In the genomic region with DNA sequence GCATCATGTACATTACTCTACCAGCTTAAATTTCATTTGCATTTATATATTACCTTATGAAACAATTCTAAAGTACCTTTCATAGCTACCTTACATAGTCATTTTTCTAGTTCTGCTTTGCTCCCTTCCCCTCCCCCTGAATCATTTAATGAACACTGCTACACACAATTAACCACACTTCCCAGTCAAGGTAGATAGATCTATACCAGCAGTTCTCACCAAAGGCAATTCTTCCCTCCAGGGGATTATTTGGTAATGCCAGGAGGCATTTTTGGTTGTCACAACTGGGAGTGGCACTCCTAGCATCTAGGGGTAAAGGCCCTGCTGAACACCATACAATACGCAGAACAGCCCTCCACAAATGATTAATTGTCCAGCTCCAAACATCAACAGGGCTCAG, we compare ENCODE assay signal across 12 cellular contexts. TPM values are rescaled to one million over a fixed set of nuclear protein-coding genes. Genes with fewer than 3 reads are reported as not detected.
DNase-seq lines count a peak whose midpoint lies in the region; ATAC-seq, FAIRE-seq and TF ChIP-seq lines count a peak whose summit lies in the region.
"Had no signal": no experiment of that assay in that cellular context is flagged by ENCODE, and none has a peak within 500 bp of the region (broad histone marks: within the 10 kb centered on the region; RNA-seq: fewer than 3 reads in every experiment).

No MANE protein-coding gene starts in this region.

- H3K36me3 ChIP-seq in Loucy (ENCODE audit: insufficient read depth, low read length) (peaks cover 11% of the 10 kb centered on the region; the same call in 1 of the 2 replicates), GM12878 (ENCODE audit: control insufficient read depth in 2 of 2, insufficient read depth in 2 of 2, low read length in 1 of 2) (peaks cover 4 to 8% of the 10 kb centered on the region in 2 experiments; a peak in 3 of 4 replicates), left lung (peaks cover 0 to 22% of the 10 kb centered on the region in 2 donors)

- H4K20me1 ChIP-seq in Loucy (ENCODE audit: insufficient read depth, low read length, poor library complexity, severe bottlenecking) (peaks cover 42% of the 10 kb centered on the region), GM12878 (ENCODE audit: control insufficient read depth, insufficient read depth) (no peaks in the 10 kb centered on the region)

- H3K9me3 Mint-ChIP-seq in activated CD4-positive, alpha-beta T cell treated with anti-CD3 and anti-CD28 coated beads, Interleukin-2, amount 10 ng/mL, durations not matched to agents 7 days and 5 days: no peaks in the 10 kb centered on the region
- no peaks in the 10 kb centered on the region for H3K9me3 Mint-ChIP-seq in neural crest cell
- H3K9me3 Mint-ChIP-seq: H9 had no signal

- H3K4me1 ChIP-seq in Loucy (ENCODE audit: insufficient read depth, low read length, poor library complexity, severe bottlenecking) (peaks cover 49% of the 10 kb centered on the region), GM12878 (ENCODE audit: control insufficient read depth, insufficient read depth, low read length) (peaks cover 13% of the 10 kb centered on the region), left lung (peaks cover 5 to 72% of the 10 kb centered on the region in 2 donors)
- H3K4me1 ChIP-seq: parathyroid adenoma had no signal

- DNase-seq in activated CD4-positive, alpha-beta T cell treated with anti-CD3 and anti-CD28 coated beads, Interleukin-2, amount 10 ng/mL, durations not matched to agents 7 days and 5 days: no peak
- DNase-seq in activated CD4-positive, alpha-beta T cell treated with anti-CD3 and anti-CD28 coated beads, Interleukin-2, amount 50 U/mL, for 48 hours: no peak
- DNase-seq in GM12878 (ENCODE audit: low read depth, low spot score) (no peak), neural crest cell (ENCODE audit: low read depth, low spot score) (no peak), NCI-H446 treated with DMSO at 0.1 percent for 48 hours (lab: John Stamatoyannopoulos, UW) (no peak), left lung (no peak)
- DNase-seq: caudate nucleus, H9 had no signal

- peak; percentile 2 for ATAC-seq in GM12878
- no peak for ATAC-seq in left lung
- no peak for ATAC-seq in GM21528 (IDR thresholded peaks at IDR 0.05; ENCODE audit: low FRiP score, unreplicated experiment)

- POLR2A ChIA-PET in activated CD4-positive, alpha-beta T cell treated with anti-CD3 and anti-CD28 coated beads, Interleukin-2, amount 10 ng/mL, durations not matched to agents 7 days and 5 days (lab: Charles Lee): interaction anchor here (0.6 kb wide), 1 partner anchor 23 kb away, joined by 3 read pairs; no protein-coding TSS in a partner anchor
- POLR2A ChIA-PET in GM12878 (lab: Charles Lee): interaction anchor here (0.6 to 3.8 kb wide), 6 partner anchors 8 to 1714 kb away, joined by 3 to 38 read pairs (median 5); no protein-coding TSS in a partner anchor

- SMC1A ChIA-PET in GM12878 (lab: Charles Lee; ENCODE audit: uncharacterized antibody, unreplicated experiment): interaction anchor here (0.8 to 2.3 kb wide), 9 partner anchors 28 to 1839 kb away, joined by 3 to 11 read pairs (median 4); a partner anchor contains a TSS

- H3K79me2 ChIP-seq in Loucy (ENCODE audit: insufficient read depth, low read length) (peaks cover 88% of the 10 kb centered on the region), GM12878 (ENCODE audit: control insufficient read depth, insufficient read depth, low read length) (peaks cover 95% of the 10 kb centered on the region)
- H3K79me2 ChIP-seq: parathyroid adenoma had no signal

- no peaks in the 10 kb centered on the region for H3K27me3 ChIP-seq in Loucy (ENCODE audit: insufficient read depth, low read length, poor library complexity, severe bottlenecking)
- no peaks in the 10 kb centered on the region for H3K27me3 ChIP-seq in GM12878 (replicated peaks in 1 of 2; ENCODE audit: control insufficient read depth in 2 of 2, insufficient read depth in 2 of 2, low read length in 1 of 2)
- no peaks in the 10 kb centered on the region for H3K27me3 ChIP-seq in left lung

- in situ Hi-C loops in GM12878 (cut with MboI): no loop called here

- no peaks in the 10 kb centered on the region for H3K27me3 Mint-ChIP-seq in activated CD4-positive, alpha-beta T cell treated with anti-CD3 and anti-CD28 coated beads, Interleukin-2, amount 10 ng/mL, durations not matched to agents 7 days and 5 days
- H3K27me3 Mint-ChIP-seq in neural crest cell (ENCODE audit: low read depth): no peaks in the 10 kb centered on the region

- no peak for TF ChIP-seq RAD21 in GM12878 (IDR thresholded peaks at IDR 0.05; ENCODE audit: insufficient read depth, low read depth, low read length)

- TF ChIP-seq CTCF in Loucy (conservative IDR thresholded peaks at IDR 0.05; ENCODE audit: low read length): no peak
- no peak for TF ChIP-seq CTCF in GM12878 (IDR thresholded peaks at IDR 0.05 in 2 of 3, conservative IDR thresholded peaks at IDR 0.05 in 1 of 3; ENCODE audit: control insufficient read depth in 2 of 3, extremely low read depth in 1 of 3, insufficient read depth in 1 of 3, low read depth in 3 of 3, low read length in 3 of 3)
- no peak for TF ChIP-seq CTCF in neural crest cell (conservative IDR thresholded peaks at IDR 0.05)
- no peak for TF ChIP-seq CTCF in left lung (IDR thresholded peaks at IDR 0.05)

- peaks cover 54% of the 10 kb centered on the region for H3K36me3 Mint-ChIP-seq in activated CD4-positive, alpha-beta T cell treated with anti-CD3 and anti-CD28 coated beads, Interleukin-2, amount 10 ng/mL, durations not matched to agents 7 days and 5 days (ENCODE audit: low read depth)
- H3K36me3 Mint-ChIP-seq in neural crest cell (ENCODE audit: low read depth): peaks cover 3% of the 10 kb centered on the region

- peaks cover 67% of the 10 kb centered on the region for H3K4me1 Mint-ChIP-seq in activated CD4-positive, alpha-beta T cell treated with anti-CD3 and anti-CD28 coated beads, Interleukin-2, amount 10 ng/mL, durations not matched to agents 7 days and 5 days
- H3K4me1 Mint-ChIP-seq in neural crest cell: peaks cover 38% of the 10 kb centered on the region

- no TSS peak for BruUV-seq in GM12878 (replicated peaks; lab: Mats Ljungman, UMichigan)

- H3K4me3 ChIP-seq in Loucy (ENCODE audit: low read length, poor library complexity, severe bottlenecking) (peak overlapping the region; percentile 92), GM12878 (peak overlapping the region; percentile 87), left lung (peak overlapping the region in 1 of 2 donors; percentile 72)
- H3K4me3 ChIP-seq: lung had no signal

- TF ChIP-seq EP300 in GM12878 (IDR thresholded peaks at IDR 0.05; ENCODE audit: borderline replicate concordance in 1 of 2, control insufficient read depth in 1 of 2, low read depth in 2 of 2, low read length in 2 of 2): no peak

- intact Hi-C loops in GM12878 (cut with micrococcal nuclease; ENCODE audit: unreplicated experiment): loop anchor here (2.0 kb wide), 1 partner anchor 14 kb away; no protein-coding TSS in a partner anchor
- intact Hi-C loops in left lung (cut with DNase I): no loop called here

- H2AFZ ChIP-seq in Loucy (ENCODE audit: low read length): no peak overlapping the region
- H2AFZ ChIP-seq in GM12878 (ENCODE audit: control insufficient read depth, low read depth, low read length): no peak overlapping the region
- H2AFZ ChIP-seq: parathyroid adenoma had no signal

- RAD21 ChIA-PET in GM12878 (lab: Charles Lee; ENCODE audit: unreplicated experiment): interaction anchor here (1.1 to 3.8 kb wide), 3 partner anchors 46 to 155 kb away, joined by 3 to 12 read pairs (median 7); no protein-coding TSS in a partner anchor

- FAIRE-seq in GM12878 (lab: Jason Lieb, UNC): no peak

- H3K4me3 Mint-ChIP-seq in activated CD4-positive, alpha-beta T cell treated with anti-CD3 and anti-CD28 coated beads, Interleukin-2, amount 10 ng/mL, durations not matched to agents 7 days and 5 days: no peak overlapping the region
- peak overlapping the region; percentile 3 for H3K4me3 Mint-ChIP-seq in neural crest cell
- H3K4me3 Mint-ChIP-seq: H9 had no signal

- H3K4me2 ChIP-seq in Loucy (ENCODE audit: low read depth, low read length, poor library complexity, severe bottlenecking): peak overlapping the region; percentile 58
- peak overlapping the region; percentile 77 for H3K4me2 ChIP-seq in GM12878 (ENCODE audit: control insufficient read depth, insufficient read depth)

- H3F3A ChIP-seq in Loucy (ENCODE audit: low read depth): 0 out of 2 replicates have a peak, but pooled peaks cover 3% of the 10 kb centered on the region

- no peaks in the 10 kb centered on the region for H3K9me2 ChIP-seq in Loucy (replicated peaks; ENCODE audit: low read depth, low read length)

- 41% methylated on average over 1 of the region's 1 CpG for WGBS in GM12878 (ENCODE audit: insufficient coverage, insufficient replicate concordance, low lambda C conversion rate, missing lambda C conversion rate)

- no peaks in the 10 kb centered on the region for H3K9me3 ChIP-seq in Loucy (ENCODE audit: insufficient read depth, low read depth, low read length)
- no peaks in the 10 kb centered on the region for H3K9me3 ChIP-seq in GM12878 (replicated peaks; ENCODE audit: control insufficient read depth, insufficient read depth, low read length)
- H3K9me3 ChIP-seq in left lung: no peaks in the 10 kb centered on the region

- H3K27ac Mint-ChIP-seq in activated CD4-positive, alpha-beta T cell treated with anti-CD3 and anti-CD28 coated beads, Interleukin-2, amount 10 ng/mL, durations not matched to agents 7 days and 5 days: peak overlapping the region; percentile 10
- no peak overlapping the region for H3K27ac Mint-ChIP-seq in neural crest cell (ENCODE audit: unreplicated experiment)
- H3K27ac Mint-ChIP-seq: H9 had no signal

- H3K9ac ChIP-seq in Loucy (ENCODE audit: low read depth, low read length, poor library complexity, severe bottlenecking) (no peak overlapping the region), GM12878 (ENCODE audit: control insufficient read depth, insufficient read depth, low read length) (peak overlapping the region; percentile 98)
- H3K9ac ChIP-seq: parathyroid adenoma had no signal

- no peak for TF ChIP-seq POLR2A in GM12878 (IDR thresholded peaks at IDR 0.05; ENCODE audit: low read depth, low read length)

- CTCF ChIA-PET in activated CD4-positive, alpha-beta T cell treated with anti-CD3 and anti-CD28 coated beads, Interleukin-2, amount 10 ng/mL, durations not matched to agents 7 days and 5 days (lab: Charles Lee): interaction anchor here (1.2 to 1.3 kb wide), 2 partner anchors 17 to 31 kb away, joined by 3 to 4 read pairs; no protein-coding TSS in a partner anchor
- CTCF ChIA-PET in GM12878 (lab: Yijun Ruan, JAX): interaction anchor here (0.6 to 3.8 kb wide), 13 partner anchors 9 to 191 kb away, joined by 3 to 24 read pairs (median 5); no protein-coding TSS in a partner anchor

- peak overlapping the region; percentile 98 for H3K27ac ChIP-seq in GM12878 (ENCODE audit: control insufficient read depth, insufficient read depth)
- no peak overlapping the region for H3K27ac ChIP-seq in left lung
- H3K27ac ChIP-seq: parathyroid adenoma had no signal

RNA-seq across cellular contexts. Expression of a gene that starts 4.5 kb away (rescaled TPM):
- total RNA-seq in activated CD4-positive, alpha-beta T cell treated with anti-CD3 and anti-CD28 coated beads, Interleukin-2, amount 10 ng/mL, durations not matched to agents 7 days and 5 days: 10 to 100 TPM; 26.1 to 33.0 TPM
- 327 and 357 TPM in 2 replicates for total RNA-seq in GM12878 (2013; cell fraction: nucleolus; rRNA removed)
- total RNA-seq in GM12878 (2014; rRNA removed) (35.2 and 42.1 TPM in 2 replicates), GM12878 (2014; rRNA removed; fragmentation: Illumina TruSeq; extraction: Trizol) (46.3 and 49.8 TPM in 2 replicates), GM12878 (2021) (55.0 and 59.4 TPM in 2 replicates), neural crest cell (22.2 and 25.4 TPM in 2 replicates), left lung (10 to 100 TPM; 54.7 to 74.6 TPM)
- 38.8 TPM for polyA plus RNA-seq in GM12878 (2011; ENCODE audit: low read depth)
- polyA plus RNA-seq in GM12878 (2011; rRNA removed) (87.4 and 116 TPM in 2 replicates), GM12878 (2014; fragmentation: Illumina TruSeq; extraction: Trizol) (38.2 and 55.0 TPM in 2 replicates), GM12878 (2014; fragmentation: Nextera tagmentation; extraction: Ambion mirVana) (10 to 100 TPM; 14.5 to 14.6 TPM), GM12878 (2014; rRNA removed) (29.2 and 34.3 TPM in 2 replicates), GM12878 (2016; fragmentation: Nextera tagmentation; extraction: Ambion mirVana) (10 to 100 TPM; 46.2 to 49.2 TPM)
- polyA plus RNA-seq in GM12878 (2011; cell fraction: cytosol; rRNA removed): 26.8 and 34.0 TPM in 2 replicates
- 94.3 and 132 TPM in 2 replicates for polyA plus RNA-seq in GM12878 (2011; cell fraction: nucleus; rRNA removed)
- 48.8 and 69.8 TPM in 2 replicates for polyA plus RNA-seq in GM12878 (2012)
- 45.8 and 63.5 TPM in 2 replicates for polyA minus RNA-seq in GM12878 (2011; rRNA and poly(A)+ RNA removed)
- polyA minus RNA-seq in GM12878 (2011; cell fraction: cytosol; rRNA and poly(A)+ RNA removed): 13.2 and 23.1 TPM in 2 replicates
- polyA minus RNA-seq in GM12878 (2011; cell fraction: nucleus; rRNA and poly(A)+ RNA removed): 42.9 and 56.6 TPM in 2 replicates
